17 cellular contexts compared by ENCODE assay signal in genomic region chr2:15819576-15820282, GRCh38.
"Had no signal": no experiment of that assay in that cellular context is flagged by ENCODE, and none has a peak within 500 bp of the region (broad histone marks: within the 10 kb centered on the region; RNA-seq: fewer than 3 reads in every experiment).

No MANE protein-coding gene starts in this region.

- H3K4me3 ChIP-seq: hepatocyte, testis, tibial nerve had no signal

- H3K27ac ChIP-seq: foreskin keratinocyte, hepatocyte, testis, tibial nerve had no signal

- ATAC-seq: foreskin keratinocyte; left colon; natural killer cell; right cardiac atrium; stimulated activated effector memory CD8-positive, alpha-beta T cell treated with anti-CD3 and anti-CD28 coated beads, Interleukin-12 subunit alpha, Interleukin-12 subunit beta, amount 100 ng/mL, for 72 hours had no signal

- H3K36me3 Mint-ChIP-seq: natural killer cell; stimulated activated effector memory CD8-positive, alpha-beta T cell treated with anti-CD3 and anti-CD28 coated beads, Interleukin-12 subunit alpha, Interleukin-12 subunit beta, amount 100 ng/mL, for 72 hours had no signal

- H3K9me3 Mint-ChIP-seq: endodermal cell; natural killer cell; stimulated activated effector memory CD8-positive, alpha-beta T cell treated with anti-CD3 and anti-CD28 coated beads, Interleukin-12 subunit alpha, Interleukin-12 subunit beta, amount 100 ng/mL, for 72 hours; stimulated activated naive CD8-positive, alpha-beta T cell treated with anti-CD3 and anti-CD28 coated beads, Interleukin-15, Interleukin-2, amounts not matched to agents 100 ng/mL and 50 ng/mL, for 24 hours had no signal

- H3K79me2 ChIP-seq: hepatocyte had no signal

- H3K4me1 ChIP-seq: foreskin keratinocyte had no signal

- H3K9me3 ChIP-seq: testis, tibial nerve had no signal

- DNase-seq: cerebellar nuclear complex; dermis blood vessel endothelial cell; endodermal cell; erythroblast; foreskin keratinocyte; head of caudate nucleus; left colon; mammary epithelial cell; natural killer cell; right cardiac atrium; stimulated activated CD4-positive, alpha-beta T cell treated with anti-CD3 and anti-CD28 coated beads, Interleukin-4, amount 100 ng/mL, for 1 hour; stimulated activated CD8-positive, alpha-beta memory T cell treated with anti-CD3 and anti-CD28 coated beads, Interleukin-4, amount 100 ng/mL, for 48 hours; testis had no signal

- H3K4me3 Mint-ChIP-seq: endodermal cell; natural killer cell; stimulated activated effector memory CD8-positive, alpha-beta T cell treated with anti-CD3 and anti-CD28 coated beads, Interleukin-12 subunit alpha, Interleukin-12 subunit beta, amount 100 ng/mL, for 72 hours; stimulated activated naive CD8-positive, alpha-beta T cell treated with anti-CD3 and anti-CD28 coated beads, Interleukin-15, Interleukin-2, amounts not matched to agents 100 ng/mL and 50 ng/mL, for 24 hours had no signal

- H3K36me3 ChIP-seq: tibial nerve had no signal

- H2AFZ ChIP-seq: hepatocyte had no signal

- H3K4me2 ChIP-seq: hepatocyte had no signal

- H3K27me3 ChIP-seq: foreskin keratinocyte, hepatocyte, testis, tibial nerve had no signal

- H3K27ac Mint-ChIP-seq: endodermal cell; natural killer cell; stimulated activated effector memory CD8-positive, alpha-beta T cell treated with anti-CD3 and anti-CD28 coated beads, Interleukin-12 subunit alpha, Interleukin-12 subunit beta, amount 100 ng/mL, for 72 hours; stimulated activated naive CD8-positive, alpha-beta T cell treated with anti-CD3 and anti-CD28 coated beads, Interleukin-15, Interleukin-2, amounts not matched to agents 100 ng/mL and 50 ng/mL, for 24 hours had no signal

- H3K4me1 Mint-ChIP-seq: natural killer cell; stimulated activated effector memory CD8-positive, alpha-beta T cell treated with anti-CD3 and anti-CD28 coated beads, Interleukin-12 subunit alpha, Interleukin-12 subunit beta, amount 100 ng/mL, for 72 hours had no signal
